ENCODE assay signal across 23 cellular contexts in genomic region chr6:967666-968065, GRCh38.
"Had no signal": no experiment of that assay in that cellular context is flagged by ENCODE, and none has a peak within 500 bp of the region (broad histone marks: within the 10 kb centered on the region; RNA-seq: fewer than 3 reads in every experiment).

No MANE protein-coding gene starts in this region.

- H3K4me3 Mint-ChIP-seq: naive B cell; naive thymus-derived CD8-positive, alpha-beta T cell; natural killer cell treated with Interleukin-12 subunit alpha and Interleukin-12 subunit beta and Interleukin-15 and Interleukin-18, amount 100 ng/mL, for 72 hours; neural progenitor cell; stimulated activated effector memory CD8-positive, alpha-beta T cell treated with anti-CD3 and anti-CD28 coated beads, Interleukin-12 subunit alpha, Interleukin-12 subunit beta, amount 100 ng/mL, for 72 hours; stimulated activated naive CD8-positive, alpha-beta T cell treated with anti-CD3 and anti-CD28 coated beads, Interleukin-15, amount 100 ng/mL, for 72 hours had no signal

- H3K9me3 Mint-ChIP-seq: naive B cell; naive thymus-derived CD8-positive, alpha-beta T cell; natural killer cell treated with Interleukin-12 subunit alpha and Interleukin-12 subunit beta and Interleukin-15 and Interleukin-18, amount 100 ng/mL, for 72 hours; stimulated activated effector memory CD8-positive, alpha-beta T cell treated with anti-CD3 and anti-CD28 coated beads, Interleukin-12 subunit alpha, Interleukin-12 subunit beta, amount 100 ng/mL, for 72 hours; stimulated activated naive CD8-positive, alpha-beta T cell treated with anti-CD3 and anti-CD28 coated beads, Interleukin-15, amount 100 ng/mL, for 72 hours had no signal

- ATAC-seq: naive thymus-derived CD8-positive, alpha-beta T cell; natural killer cell treated with Interleukin-12 subunit alpha and Interleukin-12 subunit beta and Interleukin-15 and Interleukin-18, amount 100 ng/mL, for 72 hours; psoas muscle; right lobe of liver; stimulated activated naive CD8-positive, alpha-beta T cell treated with anti-CD3 and anti-CD28 coated beads, Interleukin-15, amount 100 ng/mL, for 72 hours; stimulated activated naive CD8-positive, alpha-beta T cell treated with anti-CD3 and anti-CD28 coated beads, Interleukin-15, Interleukin-2, amounts not matched to agents 100 U/mL and 50 U/mL, for 24 hours had no signal

- H3K4me1 Mint-ChIP-seq: naive B cell; naive thymus-derived CD8-positive, alpha-beta T cell; stimulated activated effector memory CD8-positive, alpha-beta T cell treated with anti-CD3 and anti-CD28 coated beads, Interleukin-12 subunit alpha, Interleukin-12 subunit beta, amount 100 ng/mL, for 72 hours; stimulated activated naive CD8-positive, alpha-beta T cell treated with anti-CD3 and anti-CD28 coated beads, Interleukin-15, amount 100 ng/mL, for 72 hours had no signal

- H3K36me3 Mint-ChIP-seq: naive B cell; naive thymus-derived CD8-positive, alpha-beta T cell; natural killer cell treated with Interleukin-12 subunit alpha and Interleukin-12 subunit beta and Interleukin-15 and Interleukin-18, amount 100 ng/mL, for 72 hours; neural progenitor cell; stimulated activated effector memory CD8-positive, alpha-beta T cell treated with anti-CD3 and anti-CD28 coated beads, Interleukin-12 subunit alpha, Interleukin-12 subunit beta, amount 100 ng/mL, for 72 hours had no signal

- H3K27ac Mint-ChIP-seq: naive B cell; naive thymus-derived CD8-positive, alpha-beta T cell; natural killer cell treated with Interleukin-12 subunit alpha and Interleukin-12 subunit beta and Interleukin-15 and Interleukin-18, amount 100 ng/mL, for 72 hours; neural progenitor cell; progenitor cell of endocrine pancreas; stimulated activated effector memory CD8-positive, alpha-beta T cell treated with anti-CD3 and anti-CD28 coated beads, Interleukin-12 subunit alpha, Interleukin-12 subunit beta, amount 100 ng/mL, for 72 hours had no signal

- DNase-seq: naive B cell; naive thymus-derived CD8-positive, alpha-beta T cell; occipital lobe; ovary; psoas muscle; retina; right lobe of liver; sigmoid colon; small intestine; stimulated activated CD4-positive, alpha-beta T cell treated with anti-CD3 and anti-CD28 coated beads, Interleukin-15, amount 100 ng/mL, for 24 hours; stimulated activated CD4-positive, alpha-beta T cell treated with anti-CD3 and anti-CD28 coated beads, Interleukin-2, amount 100 ng/mL, for 24 hours; stimulated activated CD4-positive, alpha-beta T cell treated with anti-CD3 and anti-CD28 coated beads, Interleukin-2, amount 100 ng/mL, for 48 hours; stimulated activated CD4-positive, alpha-beta T cell treated with anti-CD3 and anti-CD28 coated beads, Interleukin-4, amount 100 ng/mL, for 24 hours; stimulated activated naive CD4-positive, alpha-beta T cell; stimulated activated naive CD8-positive, alpha-beta T cell treated with anti-CD3 and anti-CD28 coated beads, Interleukin-15, amount 100 ng/mL, for 72 hours; stimulated activated naive CD8-positive, alpha-beta T cell treated with anti-CD3 and anti-CD28 coated beads, Interleukin-15, Interleukin-2, amounts not matched to agents 100 U/mL and 50 U/mL, for 24 hours; thyroid gland; trophoblast cell; upper lobe of left lung had no signal
